1 cellular context compared by ENCODE assay signal in genomic region chr1:183584155-183584554, GRCh38.
TF ChIP-seq lines count a peak whose summit lies in the region.

No MANE protein-coding gene starts in this region.

TF ChIP-seq in HCT116, 20 proteins besides CTCF, POLR2A, EP300 and RAD21 (continued from another document):
- TF ChIP-seq, protein P1, sequence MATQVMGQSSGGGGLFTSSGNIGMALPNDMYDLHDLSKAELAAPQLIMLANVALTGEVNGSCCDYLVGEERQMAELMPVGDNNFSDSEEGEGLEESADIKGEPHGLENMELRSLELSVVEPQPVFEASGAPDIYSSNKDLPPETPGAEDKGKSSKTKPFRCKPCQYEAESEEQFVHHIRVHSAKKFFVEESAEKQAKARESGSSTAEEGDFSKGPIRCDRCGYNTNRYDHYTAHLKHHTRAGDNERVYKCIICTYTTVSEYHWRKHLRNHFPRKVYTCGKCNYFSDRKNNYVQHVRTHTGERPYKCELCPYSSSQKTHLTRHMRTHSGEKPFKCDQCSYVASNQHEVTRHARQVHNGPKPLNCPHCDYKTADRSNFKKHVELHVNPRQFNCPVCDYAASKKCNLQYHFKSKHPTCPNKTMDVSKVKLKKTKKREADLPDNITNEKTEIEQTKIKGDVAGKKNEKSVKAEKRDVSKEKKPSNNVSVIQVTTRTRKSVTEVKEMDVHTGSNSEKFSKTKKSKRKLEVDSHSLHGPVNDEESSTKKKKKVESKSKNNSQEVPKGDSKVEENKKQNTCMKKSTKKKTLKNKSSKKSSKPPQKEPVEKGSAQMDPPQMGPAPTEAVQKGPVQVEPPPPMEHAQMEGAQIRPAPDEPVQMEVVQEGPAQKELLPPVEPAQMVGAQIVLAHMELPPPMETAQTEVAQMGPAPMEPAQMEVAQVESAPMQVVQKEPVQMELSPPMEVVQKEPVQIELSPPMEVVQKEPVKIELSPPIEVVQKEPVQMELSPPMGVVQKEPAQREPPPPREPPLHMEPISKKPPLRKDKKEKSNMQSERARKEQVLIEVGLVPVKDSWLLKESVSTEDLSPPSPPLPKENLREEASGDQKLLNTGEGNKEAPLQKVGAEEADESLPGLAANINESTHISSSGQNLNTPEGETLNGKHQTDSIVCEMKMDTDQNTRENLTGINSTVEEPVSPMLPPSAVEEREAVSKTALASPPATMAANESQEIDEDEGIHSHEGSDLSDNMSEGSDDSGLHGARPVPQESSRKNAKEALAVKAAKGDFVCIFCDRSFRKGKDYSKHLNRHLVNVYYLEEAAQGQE (IDR thresholded peaks at IDR 0.05; ENCODE audit: low read depth): no peak
- TF ChIP-seq EZH2phosphoT487 (IDR thresholded peaks at IDR 0.05; ENCODE audit: borderline replicate concordance): no peak
TF ChIP-seq in HCT116: peak in this region for 2.
